In the genomic region with DNA sequence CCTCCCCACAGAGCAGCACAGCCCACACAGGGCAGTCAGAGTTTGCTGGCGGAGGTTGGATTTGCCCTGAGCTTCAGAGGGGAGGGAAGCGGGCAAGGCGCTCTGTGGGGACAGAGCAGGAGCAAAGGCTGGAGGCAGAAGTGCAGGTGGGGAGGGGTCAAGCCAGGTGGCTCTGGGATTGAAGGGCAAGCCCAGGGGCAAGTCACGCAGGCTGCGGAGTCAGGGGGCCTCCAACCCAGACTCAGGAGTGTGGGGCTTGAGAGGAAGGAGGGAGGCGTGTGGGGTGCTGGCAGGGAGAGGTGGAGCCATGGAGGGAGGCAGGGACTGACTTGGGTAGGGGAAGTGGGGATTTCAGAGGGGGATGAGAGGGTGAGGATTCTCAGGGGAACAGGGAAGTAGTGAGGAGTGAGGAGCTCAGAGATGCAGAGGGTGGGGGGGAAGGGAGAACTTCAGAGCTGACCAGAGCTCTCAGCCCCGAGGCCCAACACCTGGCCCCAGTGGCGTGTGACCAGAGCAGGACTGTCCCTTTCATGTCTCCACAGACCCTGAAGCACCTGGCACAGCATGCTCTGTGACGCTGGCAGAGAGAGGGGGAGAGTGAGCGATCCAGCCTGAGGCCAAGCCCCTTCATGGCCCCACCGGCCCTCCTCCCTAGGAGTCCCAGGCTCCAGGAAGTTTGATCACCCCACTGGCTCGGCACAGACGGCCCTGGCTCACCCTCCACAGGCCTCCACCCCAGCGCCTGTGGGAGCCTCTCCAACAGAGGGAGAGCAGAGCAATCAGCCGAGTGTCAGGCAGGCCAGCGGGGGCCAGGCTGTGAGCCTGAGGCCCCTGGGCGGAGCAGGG, we compare ENCODE assay signal across 12 cellular contexts. TPM values are rescaled to one million over a fixed set of nuclear protein-coding genes. Genes with fewer than 3 reads are reported as not detected.
DNase-seq lines count a peak whose midpoint lies in the region; ATAC-seq and TF ChIP-seq lines count a peak whose summit lies in the region.
"Had no signal": no experiment of that assay in that cellular context is flagged by ENCODE, and none has a peak within 500 bp of the region (broad histone marks: within the 10 kb centered on the region; RNA-seq: fewer than 3 reads in every experiment).

No MANE protein-coding gene starts in this region.

- no peaks in the 10 kb centered on the region for H3K9me3 ChIP-seq in BLaER1 treated with 17β-estradiol and CSF1 and Interleukin-3, amounts not matched to agents 10 nM and 100 nM (replicated peaks in 1 of 11)
- H3K9me3 ChIP-seq in KOPT-K1 (ENCODE audit: insufficient read depth, low read length, poor library complexity, severe bottlenecking) (no peaks in the 10 kb centered on the region), adrenal gland (replicated peaks in 1 of 3) (no peaks in the 10 kb centered on the region), mucosa of rectum (ENCODE audit: control insufficient read depth in 2 of 2, low read length in 2 of 2) (no peaks in the 10 kb centered on the region)
- H3K9me3 ChIP-seq: Caco-2 had no signal

- TF ChIP-seq POLR2A in adrenal gland (IDR thresholded peaks at IDR 0.05) = no peak

- H3K4me1 ChIP-seq in BLaER1 treated with 17β-estradiol and CSF1 and Interleukin-3, amounts not matched to agents 10 nM and 100 nM = peaks cover 75 to 89% (median 78%) of the 10 kb centered on the region in 10 experiments
- H3K4me1 ChIP-seq in adrenal gland (replicated peaks in 1 of 2) (peaks cover 0 to 19% of the 10 kb centered on the region in 2 donors), mucosa of rectum (ENCODE audit: control insufficient read depth in 2 of 2, insufficient read depth in 2 of 2, low read length in 2 of 2) (peaks cover 32 to 50% of the 10 kb centered on the region in 2 donors)
- H3K4me1 ChIP-seq: Caco-2 had no signal

- H3K27ac ChIP-seq in BLaER1 treated with 17β-estradiol and CSF1 and Interleukin-3, amounts not matched to agents 10 nM and 100 nM = peak overlapping the region; percentile 90 to 99 (median 95)
- H3K27ac ChIP-seq in KOPT-K1 (ENCODE audit: low read depth, low read length, poor library complexity, severe bottlenecking) (peak overlapping the region; percentile 99), adrenal gland (peak overlapping the region in 3 of 5 donors; percentile 45 to 78 (median 52)), mucosa of rectum (ENCODE audit: low read depth in 2 of 2, low read length in 2 of 2) (peak overlapping the region; percentile 45 to 85)

- WGBS in adrenal gland, 4 donors = 78 to 86% (median 82%) methylated on average over 15 to 17 of the region's 17 CpGs

- intact Hi-C loops in adrenal gland (cut with DNase I) = no loop called here

- H4K20me1 ChIP-seq in BLaER1 treated with 17β-estradiol and CSF1 and Interleukin-3, amounts not matched to agents 10 nM and 100 nM = no peaks in the 10 kb centered on the region

- H3K36me3 ChIP-seq in BLaER1 treated with 17β-estradiol and CSF1 and Interleukin-3, amounts not matched to agents 10 nM and 100 nM = peaks cover 0 to 22% (median 8%) of the 10 kb centered on the region in 11 experiments; a peak in 12 of 22 replicates
- no peaks in the 10 kb centered on the region for H3K36me3 ChIP-seq in KOPT-K1 (ENCODE audit: insufficient read depth, low read length)
- no peaks in the 10 kb centered on the region for H3K36me3 ChIP-seq in adrenal gland (replicated peaks in 1 of 2)
- no peaks in the 10 kb centered on the region for H3K36me3 ChIP-seq in mucosa of rectum (ENCODE audit: control insufficient read depth in 2 of 2, insufficient read depth in 2 of 2, low read length in 2 of 2)

- DNase-seq in adrenal gland (peak in 1 of 7 donors; percentile 66), DMS114 treated with DMSO at 0.1 percent for 48 hours (lab: John Stamatoyannopoulos, UW; ENCODE audit: unreplicated experiment) (no peak)
- DNase-seq: Caco-2, NCI-H524 had no signal

- TF ChIP-seq CTCF in adrenal gland (IDR thresholded peaks at IDR 0.05) = no peak

- peak overlapping the region; percentile 78 to 99 (median 97) for H3K9ac ChIP-seq in BLaER1 treated with 17β-estradiol and CSF1 and Interleukin-3, amounts not matched to agents 10 nM and 100 nM
- peak overlapping the region in 1 of 2 donors; percentile 1 for H3K9ac ChIP-seq in mucosa of rectum (ENCODE audit: low read depth in 1 of 2, low read length in 2 of 2)

- H3K4me3 ChIP-seq in BLaER1 treated with 17β-estradiol and CSF1 and Interleukin-3, amounts not matched to agents 10 nM and 100 nM = peak overlapping the region in 5 of 10 experiments; percentile 5 to 45 (median 23); a peak in 4 of 20 replicates
- H3K4me3 ChIP-seq in adrenal gland = no peak overlapping the region
- no peak overlapping the region for H3K4me3 ChIP-seq in mucosa of rectum (ENCODE audit: low read length in 2 of 2)

- ATAC-seq in GM19452 (IDR thresholded peaks at IDR 0.05; ENCODE audit: unreplicated experiment) (no peak), GM18519 (IDR thresholded peaks at IDR 0.05; ENCODE audit: low FRiP score, unreplicated experiment) (no peak), HG03025 (IDR thresholded peaks at IDR 0.05; ENCODE audit: low FRiP score, unreplicated experiment) (no peak)

- no peaks in the 10 kb centered on the region for H3K27me3 ChIP-seq in BLaER1 treated with 17β-estradiol and CSF1 and Interleukin-3, amounts not matched to agents 10 nM and 100 nM
- no peaks in the 10 kb centered on the region for H3K27me3 ChIP-seq in adrenal gland
- H3K27me3 ChIP-seq in mucosa of rectum (ENCODE audit: control insufficient read depth in 2 of 2, insufficient read depth in 2 of 2, low read length in 2 of 2) = no peaks in the 10 kb centered on the region

- H3K4me2 ChIP-seq in BLaER1 treated with 17β-estradiol and CSF1 and Interleukin-3, amounts not matched to agents 10 nM and 100 nM = peak overlapping the region; percentile 94 to 100 (median 98)

RNA-seq across cellular contexts. Expression of a gene that starts 10.8 kb away (rescaled TPM):
- total RNA-seq in adrenal gland = 100 to 1,000 TPM in 3 of 8 donors, 10 to 100 TPM in 5; 34.0 to 123 (median 77.9) TPM
- polyA plus RNA-seq in adrenal gland = 100 to 1,000 TPM; 178 to 350 (median 321) TPM

RNA-seq across cellular contexts. Expression of a gene that starts 15.8 kb away (rescaled TPM):
- total RNA-seq in adrenal gland = 10 to 100 TPM in 6 of 8 donors, 1 to 10 TPM in 2; 5.3 to 28.5 (median 13.7) TPM
- polyA plus RNA-seq in adrenal gland = 100 to 1,000 TPM in 1 of 3 donors, 10 to 100 TPM in 1, 1 to 10 TPM in 1; 5.9 to 154 (median 53.1) TPM

RNA-seq across cellular contexts. Expression of a gene that starts 27.1 kb away (rescaled TPM):
- total RNA-seq in adrenal gland = 1 to 10 TPM in 6 of 8 donors, not detected in 2; 3.8 to 8.9 (median 4.8) TPM
- polyA plus RNA-seq in adrenal gland = 100 to 1,000 TPM in 1 of 3 donors, 10 to 100 TPM in 2; 13.6 to 239 (median 14.1) TPM
- total RNA-seq: Caco-2, epithelial cell of proximal tubule had no signal
- polyA plus RNA-seq: neural cell had no signal

RNA-seq across cellular contexts. Expression of a gene that starts 56.6 kb away (rescaled TPM):
- total RNA-seq in adrenal gland = 1 to 10 TPM; 2.6 to 8.7 (median 5.8) TPM
- 1 to 10 TPM; 2.5 to 6.1 (median 3.1) TPM for polyA plus RNA-seq in adrenal gland
